In genomic region chr14:22410497-22410896, GRCh38 we compare ENCODE assay signal across 27 cellular contexts.
"Had no signal": no experiment of that assay in that cellular context is flagged by ENCODE, and none has a peak within 500 bp of the region (broad histone marks: within the 10 kb centered on the region; RNA-seq: fewer than 3 reads in every experiment).

No MANE protein-coding gene starts in this region.

- DNase-seq: activated CD4-positive, alpha-beta memory T cell treated with anti-CD3 and anti-CD28 coated beads for 36 hours; activated CD4-positive, alpha-beta T cell treated with anti-CD3 and anti-CD28 coated beads for 48 hours; activated naive CD4-positive, alpha-beta T cell treated with Interleukin-2 at 50 U/mL for 16 hours; activated naive CD8-positive, alpha-beta T cell treated with anti-CD3 and anti-CD28 coated beads for 36 hours; activated T-cell treated with anti-CD3 and anti-CD28 coated beads, Interleukin-2, amount 50 U/mL, for 48 hours; colonic mucosa; dorsolateral prefrontal cortex; esophagus squamous epithelium; head of caudate nucleus; hypothalamus; left ventricle myocardium superior; mammary epithelial cell; midbrain; occipital lobe; posterior cingulate gyrus; right lobe of liver; small intestine; stimulated activated CD4-positive, alpha-beta T cell treated with anti-CD3 and anti-CD28 coated beads, Interleukin-2, amount 100 ng/mL, for 24 hours; stomach; T1000; upper lobe of right lung had no signal

- H3K27me3 ChIP-seq: colonic mucosa, dorsolateral prefrontal cortex, gastroesophageal sphincter, right lobe of liver, stomach, upper lobe of right lung had no signal

- FAIRE-seq: astrocyte, islet of Langerhans, small intestine had no signal

- H3K36me3 ChIP-seq: colonic mucosa, esophagus squamous epithelium, gastroesophageal sphincter, right lobe of liver, stomach, upper lobe of right lung had no signal

- H3K27ac Mint-ChIP-seq: activated CD4-positive, alpha-beta memory T cell treated with anti-CD3 and anti-CD28 coated beads for 36 hours; activated naive CD8-positive, alpha-beta T cell treated with anti-CD3 and anti-CD28 coated beads for 36 hours; stimulated activated memory B cell treated with anti-CD40 and anti-IgM and Interleukin-4, amounts not matched to agents 10 μg/mL and 1 μg/mL and 100 μg/mL, for 72 hours; T-helper 1 cell treated with Interleukin-12 subunit alpha and Interleukin-12 subunit beta and Interleukin-4 antibody, amounts not matched to agents 30 μg/mL and 1 μg/mL, for 36 hours had no signal

- H3K4me3 ChIP-seq: colonic mucosa, dorsolateral prefrontal cortex, esophagus squamous epithelium, gastroesophageal sphincter, right lobe of liver, stomach, upper lobe of right lung had no signal

- H3K4me1 Mint-ChIP-seq: activated naive CD8-positive, alpha-beta T cell treated with anti-CD3 and anti-CD28 coated beads for 36 hours; central memory CD8-positive, alpha-beta T cell; stimulated activated memory B cell treated with anti-CD40 and anti-IgM and Interleukin-4, amounts not matched to agents 10 μg/mL and 1 μg/mL and 100 μg/mL, for 72 hours had no signal

- H3K4me3 Mint-ChIP-seq: activated CD4-positive, alpha-beta memory T cell treated with anti-CD3 and anti-CD28 coated beads for 36 hours; activated naive CD8-positive, alpha-beta T cell treated with anti-CD3 and anti-CD28 coated beads for 36 hours; central memory CD8-positive, alpha-beta T cell; stimulated activated memory B cell treated with anti-CD40 and anti-IgM and Interleukin-4, amounts not matched to agents 10 μg/mL and 1 μg/mL and 100 μg/mL, for 72 hours; T-helper 1 cell treated with Interleukin-12 subunit alpha and Interleukin-12 subunit beta and Interleukin-4 antibody, amounts not matched to agents 30 μg/mL and 1 μg/mL, for 36 hours had no signal

- H3K9me3 Mint-ChIP-seq: activated CD4-positive, alpha-beta memory T cell treated with anti-CD3 and anti-CD28 coated beads for 36 hours; activated naive CD8-positive, alpha-beta T cell treated with anti-CD3 and anti-CD28 coated beads for 36 hours; central memory CD8-positive, alpha-beta T cell; stimulated activated memory B cell treated with anti-CD40 and anti-IgM and Interleukin-4, amounts not matched to agents 10 μg/mL and 1 μg/mL and 100 μg/mL, for 72 hours; T-helper 1 cell treated with Interleukin-12 subunit alpha and Interleukin-12 subunit beta and Interleukin-4 antibody, amounts not matched to agents 30 μg/mL and 1 μg/mL, for 36 hours had no signal

- H3K27me3 Mint-ChIP-seq: activated CD4-positive, alpha-beta memory T cell treated with anti-CD3 and anti-CD28 coated beads for 36 hours; activated naive CD8-positive, alpha-beta T cell treated with anti-CD3 and anti-CD28 coated beads for 36 hours; central memory CD8-positive, alpha-beta T cell had no signal

- ATAC-seq: gastroesophageal sphincter; left ventricle myocardium superior; right lobe of liver; stimulated activated memory B cell treated with anti-CD40 and anti-IgM and Interleukin-4, amounts not matched to agents 10 μg/mL and 1 μg/mL and 100 μg/mL, for 72 hours; upper lobe of right lung had no signal

- H3K4me1 ChIP-seq: colonic mucosa, gastroesophageal sphincter, right lobe of liver, upper lobe of right lung had no signal

- H3K36me3 Mint-ChIP-seq: activated CD4-positive, alpha-beta memory T cell treated with anti-CD3 and anti-CD28 coated beads for 36 hours; activated naive CD8-positive, alpha-beta T cell treated with anti-CD3 and anti-CD28 coated beads for 36 hours; stimulated activated memory B cell treated with anti-CD40 and anti-IgM and Interleukin-4, amounts not matched to agents 10 μg/mL and 1 μg/mL and 100 μg/mL, for 72 hours had no signal

- H3K27ac ChIP-seq: colonic mucosa, dorsolateral prefrontal cortex, esophagus squamous epithelium, gastroesophageal sphincter, right lobe of liver, stomach, upper lobe of right lung had no signal

- H3K9me3 ChIP-seq: colonic mucosa, esophagus squamous epithelium, gastroesophageal sphincter, right lobe of liver, stomach, upper lobe of right lung had no signal
